Comparison of ENCODE assay signal across 8 cellular contexts in genomic region chr4:242121-242848, GRCh38.
DNase-seq lines count a peak whose midpoint lies in the region; ATAC-seq lines count a peak whose summit lies in the region.

No MANE protein-coding gene starts in this region.

- DNase-seq in DMS53 (lab: John Stamatoyannopoulos, UW), result peak; percentile 96
- peak; percentile 1 for DNase-seq in NCI-H82 treated with DMSO at 0.1 percent for 48 hours (lab: John Stamatoyannopoulos, UW; ENCODE audit: unreplicated experiment)
- peak; percentile 59 for DNase-seq in activated CD8-positive, alpha-beta memory T cell treated with anti-CD3 and anti-CD28 coated beads, Interleukin-2, amount 50 U/mL, for 4 hours
- peak; percentile 74 for DNase-seq in naive B cell
- peak; percentile 61 for DNase-seq in stimulated activated naive B cell treated with anti-CD40 and anti-IgM and Interleukin-4, amounts not matched to agents 10 μg/mL and 1 μg/mL and 100 μg/mL, for 72 hours
- no peak for DNase-seq in NCI-H2227 (lab: John Stamatoyannopoulos, UW; ENCODE audit: unreplicated experiment)

- no peaks in the 10 kb centered on the region for H3K27me3 Mint-ChIP-seq in naive B cell
- no peaks in the 10 kb centered on the region for H3K27me3 Mint-ChIP-seq in stimulated activated naive B cell treated with anti-CD40 and anti-IgM and Interleukin-4, amounts not matched to agents 10 μg/mL and 1 μg/mL and 100 μg/mL, for 72 hours

- H3K36me3 Mint-ChIP-seq in naive B cell, result no peaks in the 10 kb centered on the region
- peaks cover 4 to 12% of the 10 kb centered on the region in 2 donors for H3K36me3 Mint-ChIP-seq in stimulated activated naive B cell treated with anti-CD40 and anti-IgM and Interleukin-4, amounts not matched to agents 10 μg/mL and 1 μg/mL and 100 μg/mL, for 72 hours

- H3K4me1 Mint-ChIP-seq in naive B cell, result peaks cover 12 to 15% (median 13%) of the 10 kb centered on the region in 3 donors
- peaks cover 11 to 16% of the 10 kb centered on the region in 2 donors for H3K4me1 Mint-ChIP-seq in stimulated activated naive B cell treated with anti-CD40 and anti-IgM and Interleukin-4, amounts not matched to agents 10 μg/mL and 1 μg/mL and 100 μg/mL, for 72 hours

- peak overlapping the region; percentile 82 to 93 (median 90) for H3K4me3 Mint-ChIP-seq in naive B cell
- H3K4me3 Mint-ChIP-seq in stimulated activated naive B cell treated with anti-CD40 and anti-IgM and Interleukin-4, amounts not matched to agents 10 μg/mL and 1 μg/mL and 100 μg/mL, for 72 hours, result peak overlapping the region; percentile 93 to 94

- ATAC-seq in HG02798 (IDR thresholded peaks at IDR 0.05; ENCODE audit: poor library complexity, unreplicated experiment) (peak; percentile 80), esophagus mucosa (peak; percentile 87), naive B cell (ENCODE audit: low read depth in 2 of 2) (peak; percentile 92 to 94)
- peak; percentile 96 to 97 for ATAC-seq in stimulated activated naive B cell treated with anti-CD40 and anti-IgM and Interleukin-4, amounts not matched to agents 10 μg/mL and 1 μg/mL and 100 μg/mL, for 72 hours (replicated peaks)

- peak overlapping the region; percentile 77 to 96 (median 91) for H3K27ac Mint-ChIP-seq in naive B cell
- peak overlapping the region; percentile 95 for H3K27ac Mint-ChIP-seq in stimulated activated naive B cell treated with anti-CD40 and anti-IgM and Interleukin-4, amounts not matched to agents 10 μg/mL and 1 μg/mL and 100 μg/mL, for 72 hours

- peaks cover 0 to 17% (median 8%) of the 10 kb centered on the region in 7 donors for H3K9me3 Mint-ChIP-seq in naive B cell
- H3K9me3 Mint-ChIP-seq in stimulated activated naive B cell treated with anti-CD40 and anti-IgM and Interleukin-4, amounts not matched to agents 10 μg/mL and 1 μg/mL and 100 μg/mL, for 72 hours, result peaks cover 4 to 5% of the 10 kb centered on the region in 2 donors
